Comparison of ENCODE assay signal across 26 cellular contexts in the genomic region with DNA sequence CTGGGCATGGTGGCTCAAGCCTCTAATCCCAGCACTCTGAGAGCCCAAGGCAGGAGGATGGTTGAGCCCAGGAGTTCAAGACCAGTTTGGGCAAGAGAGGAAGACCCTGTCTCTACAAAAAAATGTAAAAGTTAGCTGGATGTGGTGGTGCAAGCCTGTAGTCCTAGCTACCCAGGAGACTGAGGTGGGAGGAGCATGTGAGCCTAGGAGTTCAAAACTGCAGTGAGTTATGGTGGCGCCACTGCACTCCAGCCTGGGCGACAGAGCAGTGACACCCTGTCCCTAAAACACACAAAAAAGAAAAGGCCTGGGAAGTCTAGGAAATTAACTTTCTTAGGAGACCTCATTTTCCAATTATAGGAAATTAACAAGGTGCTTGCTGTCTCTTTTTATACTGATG.
DNase-seq lines count a peak whose midpoint lies in the region; FAIRE-seq and TF ChIP-seq lines count a peak whose summit lies in the region.
"Had no signal": no experiment of that assay in that cellular context is flagged by ENCODE, and none has a peak within 500 bp of the region (broad histone marks: within the 10 kb centered on the region; RNA-seq: fewer than 3 reads in every experiment).

No MANE protein-coding gene starts in this region.

- CTCF ChIA-PET in activated naive CD4-positive, alpha-beta T cell treated with anti-CD3 and anti-CD28 coated beads, Interleukin-2, amount 10 ng/mL, durations not matched to agents 7 days and 5 days (lab: Charles Lee): no interaction called here
- CTCF ChIA-PET in H1 (lab: Charles Lee; ENCODE audit: partially characterized antibody): interaction anchor here (0.6 to 2.2 kb wide), 5 partner anchors 11 to 98 kb away, joined by 3 to 9 read pairs (median 4); no protein-coding TSS in a partner anchor

- POLR2A ChIA-PET in H1 (lab: Charles Lee; ENCODE audit: partially characterized antibody): no interaction called here

- TF ChIP-seq CTCF in LNCaP clone FGC (IDR thresholded peaks at IDR 0.05; ENCODE audit: control insufficient read depth, extremely low read depth, insufficient read depth) (0 out of 2 replicates have a peak, but pooled peaks have one; percentile 12), H1 (IDR thresholded peaks at IDR 0.05; ENCODE audit: control extremely low read depth in 1 of 3, insufficient read depth in 1 of 3, low read depth in 1 of 3, low read length in 3 of 3) (no peak), osteoblast (IDR thresholded peaks at IDR 0.05; ENCODE audit: extremely low read depth, low read depth, low read length) (no peak)

- H3K27ac ChIP-seq in H1 (ENCODE audit: low read depth, low read length): no peak overlapping the region
- no peak overlapping the region for H3K27ac ChIP-seq in osteoblast (ENCODE audit: low read depth, low read length)
- H3K27ac ChIP-seq: C4-2B, PC-9 had no signal

- H3K23me2 ChIP-seq in H1 (ENCODE audit: low read depth, low read length): peaks cover 15% of the 10 kb centered on the region; the same call in 1 of the 2 replicates

- H3K27me3 ChIP-seq in H1 (replicated peaks in 1 of 4; ENCODE audit: control insufficient read depth in 3 of 4, extremely low read depth in 1 of 4, insufficient read depth in 3 of 4, low read length in 3 of 4): no peaks in the 10 kb centered on the region
- no peaks in the 10 kb centered on the region for H3K27me3 ChIP-seq in osteoblast (ENCODE audit: insufficient read depth, low read length)

- no peak overlapping the region for H4K91ac ChIP-seq in H1 (replicated peaks; ENCODE audit: insufficient read length, low read length)

- H3K4me1 Mint-ChIP-seq in activated naive CD4-positive, alpha-beta T cell treated with anti-CD3 and anti-CD28 coated beads, Interleukin-2, amount 10 ng/mL, durations not matched to agents 7 days and 5 days: peaks cover 4% of the 10 kb centered on the region

- FAIRE-seq in H1 (lab: Jason Lieb, UNC): peak; percentile 28
- FAIRE-seq: A204.1, GM19239, H54 had no signal

- H3K23ac ChIP-seq in H1 (ENCODE audit: insufficient read length): no peak overlapping the region

- no peaks in the 10 kb centered on the region for H3K9me3 Mint-ChIP-seq in activated naive CD4-positive, alpha-beta T cell treated with anti-CD3 and anti-CD28 coated beads, Interleukin-2, amount 10 ng/mL, durations not matched to agents 7 days and 5 days

- no peak overlapping the region for H3K4ac ChIP-seq in H1 (replicated peaks; ENCODE audit: insufficient read length, low read depth, low read length)

- no peak overlapping the region for H3K4me3 Mint-ChIP-seq in activated naive CD4-positive, alpha-beta T cell treated with anti-CD3 and anti-CD28 coated beads, Interleukin-2, amount 10 ng/mL, durations not matched to agents 7 days and 5 days
- H3K4me3 Mint-ChIP-seq: CD8-positive, alpha-beta memory T cell; HFFc6 had no signal

- H3K4me3 ChIP-seq in LNCaP clone FGC (ENCODE audit: low read depth, low read length) (no peak overlapping the region), H1 (ENCODE audit: extremely low read depth in 1 of 4, insufficient read depth in 2 of 4, low read depth in 3 of 4, low read length in 4 of 4) (no peak overlapping the region), osteoblast (ENCODE audit: insufficient read depth, low read length) (no peak overlapping the region)
- H3K4me3 ChIP-seq: PC-9 had no signal

- 0 out of 2 replicates have a peak overlapping the region, but pooled peaks have one; percentile 72 for H2BK15ac ChIP-seq in H1 (ENCODE audit: low read length)

- H4K20me1 ChIP-seq in H1 (replicated peaks in 1 of 2; ENCODE audit: control insufficient read depth in 1 of 2, insufficient read depth in 2 of 2, low read length in 2 of 2) (peaks cover 0 to 5% of the 10 kb centered on the region in 2 experiments), osteoblast (ENCODE audit: insufficient read depth, low read length) (no peaks in the 10 kb centered on the region)

- H2BK120ac ChIP-seq in H1 (replicated peaks; ENCODE audit: low read depth, low read length): no peak overlapping the region

- no peak overlapping the region for H2BK12ac ChIP-seq in H1 (ENCODE audit: low read depth, low read length)

- H3K4me2 ChIP-seq in H1 (ENCODE audit: insufficient read depth in 1 of 2, low read depth in 2 of 2, low read length in 2 of 2) (no peak overlapping the region), osteoblast (ENCODE audit: insufficient read depth, low read length) (no peak overlapping the region)
- H3K4me2 ChIP-seq: PC-9 had no signal

- no peaks in the 10 kb centered on the region for H3K36me3 Mint-ChIP-seq in activated naive CD4-positive, alpha-beta T cell treated with anti-CD3 and anti-CD28 coated beads, Interleukin-2, amount 10 ng/mL, durations not matched to agents 7 days and 5 days

- H2AK5ac ChIP-seq in H1 (ENCODE audit: low read depth, low read length): no peak overlapping the region

- no peak for TF ChIP-seq RAD21 in H1 (IDR thresholded peaks at IDR 0.05 in 1 of 2, conservative IDR thresholded peaks at IDR 0.05 in 1 of 2; ENCODE audit: low read depth in 2 of 2, low read length in 2 of 2)

- DNase-seq in activated naive CD4-positive, alpha-beta T cell treated with anti-CD3 and anti-CD28 coated beads, Interleukin-2, amount 10 ng/mL, durations not matched to agents 7 days and 5 days: no peak
- no peak for DNase-seq in activated naive CD4-positive, alpha-beta T cell (lab: John Stamatoyannopoulos, UW)
- no peak for DNase-seq in LNCaP clone FGC (ENCODE audit: low read depth)
- DNase-seq in H1 (ENCODE audit: low read depth in 1 of 2, low spot score in 2 of 2): no peak
- peak; percentile 5 for DNase-seq in osteoblast (ENCODE audit: insufficient read length, low spot score, missing footprints)
- DNase-seq in activated T-cell treated with anti-CD3 and anti-CD28 coated beads, Interleukin-2, amount 50 U/mL, for 1 hour: no peak
- no peak for DNase-seq in NCI-H1092 (lab: John Stamatoyannopoulos, UW)
- DNase-seq in activated CD4-positive, CD25-positive, alpha-beta regulatory T cell treated with anti-CD3 and anti-CD28 coated beads, Interleukin-2, amount 50 U/mL, for 72 hours: no peak
- DNase-seq: CD8-positive, alpha-beta memory T cell; EL; GF-D8; HFFc6; KG1; NCI-H1105; NCI-H146; NCI-H2029; NCI-H2227 treated with DMSO at 0.1 percent for 48 hours; NCI-H510A; NCI-H748 treated with DMSO at 0.1 percent for 48 hours; PC-9; RPMI8226; SHP77 treated with DMSO at 0.1 percent for 48 hours had no signal

- H3K36me3 ChIP-seq in H1 (ENCODE audit: control insufficient read depth in 2 of 4, insufficient read depth in 4 of 4, low read length in 3 of 4): no peaks in the 10 kb centered on the region; a peak in 1 of 8 replicates
- H3K36me3 ChIP-seq in osteoblast (ENCODE audit: insufficient read depth, low read length): no peaks in the 10 kb centered on the region

- H3K79me2 ChIP-seq in H1 (ENCODE audit: control insufficient read depth in 1 of 2, insufficient read depth in 2 of 2, low read length in 2 of 2) (no peaks in the 10 kb centered on the region), osteoblast (ENCODE audit: insufficient read depth, low read length) (no peaks in the 10 kb centered on the region)

- no peak overlapping the region for H3K14ac ChIP-seq in H1 (ENCODE audit: insufficient read length)

- H2BK20ac ChIP-seq in H1 (ENCODE audit: low read length): no peak overlapping the region

- no peak overlapping the region for H3K9ac ChIP-seq in H1 (replicated peaks in 1 of 4; ENCODE audit: extremely low read depth in 1 of 4, low read depth in 3 of 4, low read length in 3 of 4)

- H4K5ac ChIP-seq in H1 (ENCODE audit: insufficient read length, low read depth, low read length): no peak overlapping the region

- TF ChIP-seq EP300 in H1 (IDR thresholded peaks at IDR 0.05; ENCODE audit: borderline replicate concordance in 1 of 2, low read depth in 2 of 2, low read length in 2 of 2): no peak

- H2BK5ac ChIP-seq in H1 (ENCODE audit: low read depth, low read length): no peak overlapping the region

- H3K4me1 ChIP-seq in H1 (replicated peaks in 1 of 4; ENCODE audit: control insufficient read depth in 3 of 4, insufficient read depth in 4 of 4, low read length in 3 of 4) (peaks cover 3 to 7% (median 5%) of the 10 kb centered on the region in 4 experiments), osteoblast (ENCODE audit: insufficient read depth, low read length) (no peaks in the 10 kb centered on the region)

- H3K18ac ChIP-seq in H1 (ENCODE audit: extremely low read depth, low read length): no peak overlapping the region

- 85% methylated on average over 2 of the region's 2 CpGs; no CpG with 5 or more reads in 1 of the 2 experiments for WGBS in H1 (ENCODE audit: extremely low coverage in 1 of 2, insufficient coverage in 1 of 2, insufficient read length in 1 of 2, insufficient replicate concordance in 2 of 2, low coverage in 1 of 2, low lambda C conversion rate in 2 of 2, missing lambda C conversion rate in 1 of 2), 2 experiments

- TF ChIP-seq POLR2A in H1 (IDR thresholded peaks at IDR 0.05; ENCODE audit: control extremely low read depth in 1 of 2, low read depth in 2 of 2, low read length in 2 of 2): no peak

- H3K9me3 ChIP-seq in H1 (ENCODE audit: insufficient read depth in 2 of 2, low read depth in 1 of 2, low read length in 1 of 2) (0 out of 4 replicates have a peak, but pooled peaks cover 0 to 2% of the 10 kb centered on the region in 2 experiments), osteoblast (ENCODE audit: low read depth, low read length) (no peaks in the 10 kb centered on the region)

- H2AFZ ChIP-seq in H1 (ENCODE audit: low read length) (no peak overlapping the region), osteoblast (ENCODE audit: low read length) (no peak overlapping the region)
- H2AFZ ChIP-seq: PC-9 had no signal

- H3K27ac Mint-ChIP-seq in activated naive CD4-positive, alpha-beta T cell treated with anti-CD3 and anti-CD28 coated beads, Interleukin-2, amount 10 ng/mL, durations not matched to agents 7 days and 5 days: peak overlapping the region; percentile 34
- H3K27ac Mint-ChIP-seq: HFFc6 had no signal

- peaks cover 7% of the 10 kb centered on the region for H3K27me3 Mint-ChIP-seq in activated naive CD4-positive, alpha-beta T cell treated with anti-CD3 and anti-CD28 coated beads, Interleukin-2, amount 10 ng/mL, durations not matched to agents 7 days and 5 days
- H3K27me3 Mint-ChIP-seq: CD8-positive, alpha-beta memory T cell had no signal

- no peak overlapping the region for H3K56ac ChIP-seq in H1 (replicated peaks; ENCODE audit: insufficient read length, low read depth, low read length)

- no peak overlapping the region for H4K8ac ChIP-seq in H1 (ENCODE audit: extremely low read depth, insufficient read depth, low read length)

- H3K79me1 ChIP-seq in H1 (ENCODE audit: low read depth, low read length): peaks cover 5% of the 10 kb centered on the region

TF ChIP-seq in H1, 55 proteins besides CTCF, POLR2A, EP300 and RAD21 (continues in another document):
- TF ChIP-seq KDM1A (IDR thresholded peaks at IDR 0.05; ENCODE audit: borderline replicate concordance, low read length) (no peak), ZNF274 (IDR thresholded peaks at IDR 0.05; ENCODE audit: borderline replicate concordance, extremely low read depth, low read length) (no peak), SUZ12 (IDR thresholded peaks at IDR 0.05; ENCODE audit: low read length) (no peak), NANOG (IDR thresholded peaks at IDR 0.05; ENCODE audit: insufficient read depth, low read depth, low read length, poor library complexity, severe bottlenecking) (no peak), ASH2L (IDR thresholded peaks at IDR 0.05; ENCODE audit: low read length) (no peak), TEAD4 (IDR thresholded peaks at IDR 0.05; ENCODE audit: low read depth, low read length) (no peak)
